Comparison of ENCODE assay signal across 19 cellular contexts in the genomic region with DNA sequence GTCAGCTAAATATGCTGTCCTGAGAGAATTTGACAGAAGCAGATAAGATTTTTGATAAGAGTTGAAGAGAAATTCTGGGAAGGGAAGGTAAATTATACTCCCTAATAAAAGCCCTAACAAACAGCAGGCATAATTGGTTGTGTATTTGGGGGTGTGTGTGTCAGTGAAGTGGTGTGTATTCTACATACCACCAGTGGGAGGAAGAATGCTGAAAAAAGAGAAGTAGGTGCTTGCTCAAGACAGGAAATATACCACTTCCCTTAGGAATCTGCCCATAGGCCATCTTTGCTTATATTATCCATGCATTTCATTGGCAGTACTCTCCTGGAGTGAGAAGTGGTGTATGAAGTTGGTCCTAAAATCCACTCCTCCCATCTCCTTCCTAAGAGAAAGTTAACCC.
DNase-seq lines count a peak whose midpoint lies in the region; ATAC-seq and TF ChIP-seq lines count a peak whose summit lies in the region.
"Had no signal": no experiment of that assay in that cellular context is flagged by ENCODE, and none has a peak within 500 bp of the region (broad histone marks: within the 10 kb centered on the region; RNA-seq: fewer than 3 reads in every experiment).

No MANE protein-coding gene starts in this region.

- no peaks in the 10 kb centered on the region for H3K9me3 ChIP-seq in neutrophil
- H3K9me3 ChIP-seq in colonic mucosa, result no peaks in the 10 kb centered on the region
- H3K9me3 ChIP-seq: right lobe of liver had no signal

- no peak for TF ChIP-seq POLR2A in NB4 (IDR thresholded peaks at IDR 0.05; ENCODE audit: extremely low read depth, insufficient read length)

- peaks cover 19 to 21% of the 10 kb centered on the region in 2 experiments for H3K4me1 ChIP-seq in neutrophil (ENCODE audit: control insufficient read depth in 1 of 2, insufficient read depth in 1 of 2, low read depth in 1 of 2, low read length in 1 of 2)
- H3K4me1 ChIP-seq in colonic mucosa, result peaks cover 2% of the 10 kb centered on the region

- DNase-seq in GDM1 (lab: John Stamatoyannopoulos, UW) (peak; percentile 35), NB4 (ENCODE audit: low read depth) (peak; percentile 66), caudate nucleus (lab: John Stamatoyannopoulos, UW) (no peak), COLO829 (ENCODE audit: low spot score) (no peak), colonic mucosa (no peak), NCI-H187 treated with DMSO at 0.1 percent for 48 hours (lab: John Stamatoyannopoulos, UW) (no peak)
- DNase-seq: activated CD8-positive, alpha-beta memory T cell treated with anti-CD3 and anti-CD28 coated beads, Interleukin-2, amount 50 U/mL, for 4 hours; activated gamma-delta T cell treated with Interleukin-2 at 50 U/mL for 16 hours; hippocampal formation; kidney glomerular epithelial cell; MM.1S; NCI-H82; occipital lobe; right lobe of liver; stimulated activated CD4-positive, alpha-beta T cell treated with anti-CD3 and anti-CD28 coated beads, Interleukin-2, amount 100 ng/mL, for 24 hours; T-helper 17 cell had no signal

- no peak for ATAC-seq in HG03139 (IDR thresholded peaks at IDR 0.05; ENCODE audit: unreplicated experiment)
- ATAC-seq: T-helper 17 cell had no signal

- intact Hi-C loops in colonic mucosa (cut with DNase I), result no loop called here

- H3K27me3 ChIP-seq in neutrophil (no peaks in the 10 kb centered on the region), colonic mucosa (no peaks in the 10 kb centered on the region)
- H3K27me3 ChIP-seq: right lobe of liver had no signal

- no peaks in the 10 kb centered on the region for H3K36me3 ChIP-seq in neutrophil
- H3K36me3 ChIP-seq in colonic mucosa, result no peaks in the 10 kb centered on the region
- H3K36me3 ChIP-seq: right lobe of liver had no signal

- H3K27ac ChIP-seq in caudate nucleus (ENCODE audit: low read depth, low read length) (peak overlapping the region; percentile 71), neutrophil (peak overlapping the region; percentile 70), colonic mucosa (no peak overlapping the region)
- H3K27ac ChIP-seq: right lobe of liver, RWPE1 had no signal

- no peak overlapping the region for H3K9ac ChIP-seq in colonic mucosa (ENCODE audit: low read depth in 2 of 2, low read length in 2 of 2)

- H3K4me3 ChIP-seq in NB4 (ENCODE audit: low read depth, low read length), result no peak overlapping the region
- H3K4me3 ChIP-seq in neutrophil (ENCODE audit: low read depth in 1 of 2, low read length in 1 of 2), result peak overlapping the region in 1 of 2 experiments; percentile 18
- H3K4me3 ChIP-seq in colonic mucosa, result no peak overlapping the region
- H3K4me3 ChIP-seq: right lobe of liver had no signal

- TF ChIP-seq CTCF in NB4 (IDR thresholded peaks at IDR 0.05; ENCODE audit: low read depth, low read length) (no peak), neutrophil (IDR thresholded peaks at IDR 0.05) (no peak), colonic mucosa (IDR thresholded peaks at IDR 0.05) (no peak)

Comparison
In these comparisons a context has a peak if more than half of its experiments do, and no peak if none do; other contexts are left out.
1. DNase-seq: peak in GDM1 (single experiment) and NB4 (single experiment); none in caudate nucleus (0 of 61), COLO829 (single experiment), colonic mucosa (single experiment) and NCI-H187 treated with DMSO at 0.1 percent for 48 hours (single experiment).